In genomic region chr14:63852817-63853730, GRCh38 we compare ENCODE assay signal across 8 cellular contexts. TPM values are rescaled to one million over a fixed set of nuclear protein-coding genes. Genes with fewer than 3 reads are reported as not detected.
A peak's percentile ranks its signal among the peaks of the same experiment; 100 is the strongest.
DNase-seq lines count a peak whose midpoint lies in the region; ATAC-seq and TF ChIP-seq lines count a peak whose summit lies in the region.

Gene SYNE2 (plus strand): TSS chr14:63853004. CDS start chr14:63909149, 56,145 bp downstream.

- peak within 1 kb of the TSS; percentile 100 for H3K4me3 Mint-ChIP-seq in CD4-positive, alpha-beta T cell
- H3K4me3 Mint-ChIP-seq in activated T-cell treated with anti-CD3 and anti-CD28 coated beads, Interleukin-2, amount 50 U/mL, for 24 hours: peak within 1 kb of the TSS; percentile 88
- H3K4me3 Mint-ChIP-seq in stimulated activated effector memory CD8-positive, alpha-beta T cell treated with anti-CD3 and anti-CD28 coated beads, Interleukin-12 subunit alpha, Interleukin-12 subunit beta, amount 100 ng/mL, for 72 hours: peak within 1 kb of the TSS; percentile 90

- H3K9ac ChIP-seq in OCI-LY3 (ENCODE audit: low read length): peak within 1 kb of the TSS; percentile 70

- intact Hi-C loops in CD4-positive, alpha-beta T cell (cut with DNase I, micrococcal nuclease): loop anchor here (1.0 to 10.0 kb wide), 9 partner anchors 11 to 649 kb away; partner anchors contain the start of genes PPP2R5E (in 1 of the 2), SGPP1 (in 1 of the 2), WDR89 (in 1 of the 2) and ZBTB1 (in 1 of the 2)
- intact Hi-C loops in esophagus muscularis mucosa (cut with DNase I): loop anchor here (5.0 to 10.0 kb wide), 3 partner anchors 69 to 142 kb away; no protein-coding TSS in a partner anchor

- peak within 1 kb of the TSS; percentile 89 for H3K4me2 ChIP-seq in OCI-LY3 (ENCODE audit: low read length)

- no peaks in the 10 kb centered on the region for H3K79me2 ChIP-seq in OCI-LY3 (ENCODE audit: low read length)

- peak within 1 kb of the TSS; percentile 97 for H2AFZ ChIP-seq in OCI-LY3 (ENCODE audit: low read depth, low read length)

- peak within 1 kb of the TSS; percentile 96 for H3K27ac Mint-ChIP-seq in CD4-positive, alpha-beta T cell
- H3K27ac Mint-ChIP-seq in activated T-cell treated with anti-CD3 and anti-CD28 coated beads, Interleukin-2, amount 50 U/mL, for 24 hours: peak within 1 kb of the TSS; percentile 91
- H3K27ac Mint-ChIP-seq in stimulated activated effector memory CD8-positive, alpha-beta T cell treated with anti-CD3 and anti-CD28 coated beads, Interleukin-12 subunit alpha, Interleukin-12 subunit beta, amount 100 ng/mL, for 72 hours: peak within 1 kb of the TSS; percentile 92

- H3K4me1 Mint-ChIP-seq in CD4-positive, alpha-beta T cell (ENCODE audit: low read depth): peaks cover 43% of the 10 kb centered on the region
- peaks cover 44% of the 10 kb centered on the region for H3K4me1 Mint-ChIP-seq in activated T-cell treated with anti-CD3 and anti-CD28 coated beads, Interleukin-2, amount 50 U/mL, for 24 hours (ENCODE audit: low read depth)
- H3K4me1 Mint-ChIP-seq in stimulated activated effector memory CD8-positive, alpha-beta T cell treated with anti-CD3 and anti-CD28 coated beads, Interleukin-12 subunit alpha, Interleukin-12 subunit beta, amount 100 ng/mL, for 72 hours: peaks cover 41% of the 10 kb centered on the region

- peak within 1 kb of the TSS; percentile 71 for H3K27ac ChIP-seq in CD4-positive, alpha-beta T cell (ENCODE audit: low read depth, low read length)
- H3K27ac ChIP-seq in OCI-LY3 (ENCODE audit: low read length): peak within 1 kb of the TSS; percentile 39; the same call in 1 of the 2 replicates
- H3K27ac ChIP-seq in esophagus muscularis mucosa (replicated peaks in 1 of 4): peak within 1 kb of the TSS; percentile 91 to 97 (median 95)

- H3K4me3 ChIP-seq in OCI-LY3 (ENCODE audit: low read length): peak within 1 kb of the TSS; percentile 83
- H3K4me3 ChIP-seq in esophagus muscularis mucosa: peak within 1 kb of the TSS; percentile 80 to 99 (median 93)

- H3K4me1 ChIP-seq in OCI-LY3 (ENCODE audit: low read length) (peaks cover 12% of the 10 kb centered on the region), esophagus muscularis mucosa (peaks cover 18 to 26% (median 21%) of the 10 kb centered on the region in 4 donors)

- no peaks in the 10 kb centered on the region for H3K27me3 Mint-ChIP-seq in CD4-positive, alpha-beta T cell
- H3K27me3 Mint-ChIP-seq in activated T-cell treated with anti-CD3 and anti-CD28 coated beads, Interleukin-2, amount 50 U/mL, for 24 hours: no peaks in the 10 kb centered on the region

- H3K9me3 ChIP-seq in CD4-positive, alpha-beta T cell (ENCODE audit: control insufficient read depth, low read length): no peaks in the 10 kb centered on the region
- H3K9me3 ChIP-seq in OCI-LY3 (ENCODE audit: insufficient read depth, low read length) (no peaks in the 10 kb centered on the region), esophagus muscularis mucosa (no peaks in the 10 kb centered on the region)

- no peaks in the 10 kb centered on the region for H3K27me3 ChIP-seq in CD4-positive, alpha-beta T cell (ENCODE audit: control insufficient read depth, insufficient read depth, low read length)
- H3K27me3 ChIP-seq in OCI-LY3 (ENCODE audit: low read depth, low read length) (no peaks in the 10 kb centered on the region), esophagus muscularis mucosa (no peaks in the 10 kb centered on the region)

- CTCF ChIA-PET in CD4-positive, alpha-beta T cell (lab: Charles Lee): interaction anchor here (0.6 to 2.3 kb wide), 20 partner anchors 10 to 142 kb away, joined by 3 to 18 read pairs (median 4); no protein-coding TSS in a partner anchor

- 0% methylated on average over 16 of the region's 123 CpGs for WGBS in esophagus muscularis mucosa

- TF ChIP-seq POLR2A in esophagus muscularis mucosa (IDR thresholded peaks at IDR 0.05; ENCODE audit: low read depth): no peak

- H3K36me3 Mint-ChIP-seq in CD4-positive, alpha-beta T cell (ENCODE audit: low read depth): peaks cover 11% of the 10 kb centered on the region
- peaks cover 4% of the 10 kb centered on the region for H3K36me3 Mint-ChIP-seq in activated T-cell treated with anti-CD3 and anti-CD28 coated beads, Interleukin-2, amount 50 U/mL, for 24 hours (ENCODE audit: low read depth)
- H3K36me3 Mint-ChIP-seq in stimulated activated effector memory CD8-positive, alpha-beta T cell treated with anti-CD3 and anti-CD28 coated beads, Interleukin-12 subunit alpha, Interleukin-12 subunit beta, amount 100 ng/mL, for 72 hours: peaks cover 12% of the 10 kb centered on the region

- no peaks in the 10 kb centered on the region for H3K9me3 Mint-ChIP-seq in CD4-positive, alpha-beta T cell
- no peaks in the 10 kb centered on the region for H3K9me3 Mint-ChIP-seq in activated T-cell treated with anti-CD3 and anti-CD28 coated beads, Interleukin-2, amount 50 U/mL, for 24 hours
- no peaks in the 10 kb centered on the region for H3K9me3 Mint-ChIP-seq in stimulated activated effector memory CD8-positive, alpha-beta T cell treated with anti-CD3 and anti-CD28 coated beads, Interleukin-12 subunit alpha, Interleukin-12 subunit beta, amount 100 ng/mL, for 72 hours

- ATAC-seq in CD4-positive, alpha-beta T cell (ENCODE audit: poor library complexity): peak; percentile 80
- ATAC-seq in GM19324 (IDR thresholded peaks at IDR 0.05; ENCODE audit: low FRiP score, unreplicated experiment): peak; percentile 91
- peak; percentile 83 for ATAC-seq in HG03460 (IDR thresholded peaks at IDR 0.05; ENCODE audit: unreplicated experiment)
- peak; percentile 90 for ATAC-seq in stimulated activated effector memory CD8-positive, alpha-beta T cell treated with anti-CD3 and anti-CD28 coated beads, Interleukin-12 subunit alpha, Interleukin-12 subunit beta, amount 100 ng/mL, for 72 hours

- POLR2A ChIA-PET in CD4-positive, alpha-beta T cell (lab: Charles Lee): interaction anchor here (0.5 to 6.4 kb wide), 11 partner anchors 14 to 210 kb away, joined by 3 to 136 read pairs (median 3); no protein-coding TSS in a partner anchor

- H4K20me1 ChIP-seq in OCI-LY3 (ENCODE audit: insufficient read depth, low read length): no peaks in the 10 kb centered on the region

- H3K36me3 ChIP-seq in OCI-LY3 (replicated peaks; ENCODE audit: low read depth, low read length) (no peaks in the 10 kb centered on the region), esophagus muscularis mucosa (no peaks in the 10 kb centered on the region)

- TF ChIP-seq EP300 in esophagus muscularis mucosa (IDR thresholded peaks at IDR 0.05): no peak

- DNase-seq in CD4-positive, alpha-beta T cell: peak; percentile 65 to 86 (median 79)
- peak; percentile 91 for DNase-seq in activated T-cell treated with anti-CD3 and anti-CD28 coated beads, Interleukin-2, amount 50 U/mL, for 24 hours
- DNase-seq in esophagus muscularis mucosa (ENCODE audit: extremely low spot score) (no peak), myocyte (ENCODE audit: low read depth) (peak; percentile 73)
- peak; percentile 78 to 89 for DNase-seq in stimulated activated effector memory CD8-positive, alpha-beta T cell treated with anti-CD3 and anti-CD28 coated beads, Interleukin-12 subunit alpha, Interleukin-12 subunit beta, amount 100 ng/mL, for 72 hours (ENCODE audit: low spot score in 2 of 2)

- no peak for TF ChIP-seq CTCF in CD4-positive, alpha-beta T cell (IDR thresholded peaks at IDR 0.05)
- TF ChIP-seq CTCF in OCI-LY3 (IDR thresholded peaks at IDR 0.05; ENCODE audit: low read depth, low read length) (0 out of 2 replicates have a peak, but pooled peaks have one; percentile 10), esophagus muscularis mucosa (IDR thresholded peaks at IDR 0.05) (peak; percentile 35 to 56 (median 42))

RNA-seq across cellular contexts. Expression of gene SYNE2, which starts in this region (rescaled TPM):
- 10 to 100 TPM; 87.4 to 92.6 TPM for total RNA-seq in CD4-positive, alpha-beta T cell
- total RNA-seq in esophagus muscularis mucosa: 100 to 1,000 TPM in 2 of 4 donors, 10 to 100 TPM in 2; 92.4 to 165 (median 98.3) TPM
- 11.9 and 14.8 TPM in 2 replicates for total RNA-seq in myocyte
- polyA plus RNA-seq in myocyte (2012): 1.4 TPM

Comparison
In these comparisons a context has a peak if more than half of its experiments do, and no peak if none do; other contexts are left out.
1. H3K27ac ChIP-seq: peak in every context shown above with its lines; median percentile 95 in esophagus muscularis mucosa; 71 in CD4-positive, alpha-beta T cell; 39 in OCI-LY3.